ENCODE assay signal across 1 cellular context in genomic region chr13:83881031-83881727, GRCh38.
TF ChIP-seq lines count a peak whose summit lies in the region.

No MANE protein-coding gene starts in this region.

TF ChIP-seq in A549, 52 proteins besides CTCF, POLR2A, EP300 and RAD21 (continued from another document):
- TF ChIP-seq MYC (IDR thresholded peaks at IDR 0.05; ENCODE audit: borderline replicate concordance, low read length) = no peak
